ENCODE assay signal across 6 cellular contexts in genomic region chr19:35986664-35987570, GRCh38. TPM values are rescaled to one million over a fixed set of nuclear protein-coding genes. Genes with fewer than 3 reads are reported as not detected.
DNase-seq lines count a peak whose midpoint lies in the region; ATAC-seq and TF ChIP-seq lines count a peak whose summit lies in the region.

No MANE protein-coding gene starts in this region.

- TF ChIP-seq POLR2A in suprapubic skin (IDR thresholded peaks at IDR 0.05) = no peak

- H3K4me3 Mint-ChIP-seq in glutamatergic neuron (ENCODE audit: unreplicated experiment) = peak overlapping the region; percentile 84

- H3K36me3 ChIP-seq in SK-N-MC (ENCODE audit: insufficient read depth, low read length) (no peaks in the 10 kb centered on the region), suprapubic skin (no peaks in the 10 kb centered on the region)

- H3K9ac ChIP-seq in SK-N-MC (ENCODE audit: insufficient read length) = no peak overlapping the region

- peaks cover 5% of the 10 kb centered on the region for H3K36me3 Mint-ChIP-seq in glutamatergic neuron (ENCODE audit: unreplicated experiment)

- H3K4me1 Mint-ChIP-seq in glutamatergic neuron (ENCODE audit: low read depth, unreplicated experiment) = peaks cover 6% of the 10 kb centered on the region

- H3K27ac ChIP-seq in SK-N-MC (no peak overlapping the region), suprapubic skin (no peak overlapping the region)

- H3K4me1 ChIP-seq in suprapubic skin = peaks cover 9% of the 10 kb centered on the region

- peak; percentile 76 for DNase-seq in SIG-M5 treated with dmso at 0.1 percent for 504 hours (lab: John Stamatoyannopoulos, UW; ENCODE audit: unreplicated experiment)
- DNase-seq in SIG-M5 (lab: John Stamatoyannopoulos, UW) = no peak
- DNase-seq in SK-N-MC (ENCODE audit: low read depth, low spot score) = no peak
- peak; percentile 71 for DNase-seq in glutamatergic neuron
- DNase-seq in suprapubic skin (ENCODE audit: low spot score in 2 of 2) = no peak

- H3K9me3 ChIP-seq in SK-N-MC (ENCODE audit: low read depth, low read length) (no peaks in the 10 kb centered on the region), suprapubic skin (no peaks in the 10 kb centered on the region)

- H3K27me3 Mint-ChIP-seq in glutamatergic neuron (ENCODE audit: unreplicated experiment) = peaks cover 18% of the 10 kb centered on the region

- peaks cover 57% of the 10 kb centered on the region for H3K27me3 ChIP-seq in suprapubic skin

- 12% methylated on average over 35 of the region's 54 CpGs for WGBS in suprapubic skin

- H3K9me3 Mint-ChIP-seq in glutamatergic neuron (ENCODE audit: unreplicated experiment) = peaks cover 6% of the 10 kb centered on the region

- no peak for TF ChIP-seq EP300 in suprapubic skin (IDR thresholded peaks at IDR 0.05)

- TF ChIP-seq CTCF in glutamatergic neuron (IDR thresholded peaks at IDR 0.05; ENCODE audit: partially characterized antibody, unreplicated experiment) (no peak), suprapubic skin (IDR thresholded peaks at IDR 0.05) (no peak)

- H3K4me3 ChIP-seq in SK-N-MC (peak overlapping the region; percentile 68), suprapubic skin (peak overlapping the region; percentile 43)

- ATAC-seq in HG03175 (IDR thresholded peaks at IDR 0.05; ENCODE audit: unreplicated experiment) = no peak

- H3K27ac Mint-ChIP-seq in glutamatergic neuron (ENCODE audit: unreplicated experiment) = peak overlapping the region; percentile 82

RNA-seq across cellular contexts. Expression of gene SDHAF1, which starts 8.1 kb away (rescaled TPM):
- 17.7 TPM for total RNA-seq in glutamatergic neuron (ENCODE audit: unreplicated experiment)
- 10 to 100 TPM; 21.6 to 29.6 (median 27.5) TPM for total RNA-seq in suprapubic skin

RNA-seq across cellular contexts. Expression of gene SYNE4, which starts 21.7 kb away (rescaled TPM):
- total RNA-seq in glutamatergic neuron (ENCODE audit: unreplicated experiment) (2.0 TPM), suprapubic skin (1 to 10 TPM in 3 of 4 donors, under 1 TPM in 1; 0.42 to 3.0 (median 1.8) TPM)

RNA-seq across cellular contexts. Expression of gene ALKBH6, which starts 27.1 kb away (rescaled TPM):
- total RNA-seq in glutamatergic neuron (ENCODE audit: unreplicated experiment) (29.5 TPM), suprapubic skin (10 to 100 TPM; 21.1 to 33.2 (median 24.9) TPM)

RNA-seq across cellular contexts. Expression of gene CLIP3, which starts 45.8 kb away (rescaled TPM):
- total RNA-seq in glutamatergic neuron (ENCODE audit: unreplicated experiment) (146 TPM), suprapubic skin (1 to 10 TPM; 2.2 to 3.0 (median 2.7) TPM)

RNA-seq across cellular contexts. Expression of gene LRFN3, which starts 50.7 kb away (rescaled TPM):
- 40.6 TPM for total RNA-seq in glutamatergic neuron (ENCODE audit: unreplicated experiment)
- 10 to 100 TPM; 10.9 to 18.3 (median 12.8) TPM for total RNA-seq in suprapubic skin

Comparison
In these comparisons a context has a peak if more than half of its experiments do, and no peak if none do; other contexts are left out.
1. DNase-seq: peak in SIG-M5 treated with dmso at 0.1 percent for 504 hours (single experiment) and glutamatergic neuron (single experiment); none in SIG-M5 (single experiment), SK-N-MC (single experiment) and suprapubic skin (0 of 2).